In genomic region chr2:105597831-105598293, GRCh38 we compare ENCODE assay signal across 1 cellular context.
TF ChIP-seq lines count a peak whose summit lies in the region.

No MANE protein-coding gene starts in this region.

TF ChIP-seq in H1, 55 proteins besides CTCF, POLR2A, EP300 and RAD21:
- TF ChIP-seq BCL11A (IDR thresholded peaks at IDR 0.05; ENCODE audit: low read depth in 2 of 2, low read length in 2 of 2) (no peak), JUND (IDR thresholded peaks at IDR 0.05; ENCODE audit: low read length) (no peak), USF2 (IDR thresholded peaks at IDR 0.05; ENCODE audit: low read length) (no peak), HDAC2 (IDR thresholded peaks at IDR 0.05; ENCODE audit: borderline replicate concordance in 1 of 2, low read depth in 2 of 2, low read length in 2 of 2) (no peak), SUZ12 (IDR thresholded peaks at IDR 0.05; ENCODE audit: low read length) (no peak), ASH2L (IDR thresholded peaks at IDR 0.05; ENCODE audit: low read length) (no peak), GABPA (IDR thresholded peaks at IDR 0.05; ENCODE audit: borderline replicate concordance, insufficient read depth, low read length) (no peak), PHF8 (conservative IDR thresholded peaks at IDR 0.05; ENCODE audit: low read depth, low read length) (no peak), CBX5 (IDR thresholded peaks at IDR 0.05; ENCODE audit: low read depth, low read length) (no peak), BACH1 (IDR thresholded peaks at IDR 0.05; ENCODE audit: low read length) (no peak), ATF3 (IDR thresholded peaks at IDR 0.05; ENCODE audit: insufficient read depth, low read depth, low read length) (no peak), SRF (IDR thresholded peaks at IDR 0.05; ENCODE audit: low read depth, low read length) (no peak), POU5F1 (IDR thresholded peaks at IDR 0.05; ENCODE audit: low read depth, low read length) (no peak), RFX5 (IDR thresholded peaks at IDR 0.05; ENCODE audit: borderline replicate concordance, low read depth, low read length) (no peak)
